ENCODE assay signal across 1 cellular context in the genomic region with DNA sequence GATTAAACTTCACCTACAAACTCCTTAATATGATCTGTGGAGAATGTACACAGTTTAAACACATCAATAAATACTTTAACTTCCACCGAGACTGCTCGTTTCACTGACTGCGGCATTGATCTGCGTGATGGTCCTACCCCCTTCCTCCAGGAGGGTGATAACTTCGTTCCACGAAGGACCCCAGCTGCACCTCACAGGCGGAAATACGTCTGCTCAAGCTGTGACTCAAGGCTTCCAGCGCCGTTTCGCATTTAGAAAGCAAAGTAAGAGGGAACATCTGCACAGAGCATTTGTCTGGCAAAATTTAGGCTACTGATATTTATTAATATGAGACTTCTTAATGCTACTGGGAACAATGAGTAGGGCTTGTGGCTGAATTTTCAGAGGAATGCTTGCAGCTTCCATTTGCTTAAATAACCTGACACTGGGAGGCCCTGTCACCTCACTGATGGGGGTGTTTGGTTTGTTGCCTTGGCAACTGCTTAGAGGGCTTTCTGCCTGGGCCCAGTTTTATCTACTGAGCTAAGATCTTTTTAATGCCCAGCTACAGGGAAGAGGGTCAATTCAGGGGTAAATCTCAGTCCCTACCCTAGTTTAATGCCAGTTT.
TF ChIP-seq lines count a peak whose summit lies in the region.

No MANE protein-coding gene starts in this region.

TF ChIP-seq in liver, 16 proteins besides CTCF, POLR2A, EP300 and RAD21:
- TF ChIP-seq, protein P1, sequence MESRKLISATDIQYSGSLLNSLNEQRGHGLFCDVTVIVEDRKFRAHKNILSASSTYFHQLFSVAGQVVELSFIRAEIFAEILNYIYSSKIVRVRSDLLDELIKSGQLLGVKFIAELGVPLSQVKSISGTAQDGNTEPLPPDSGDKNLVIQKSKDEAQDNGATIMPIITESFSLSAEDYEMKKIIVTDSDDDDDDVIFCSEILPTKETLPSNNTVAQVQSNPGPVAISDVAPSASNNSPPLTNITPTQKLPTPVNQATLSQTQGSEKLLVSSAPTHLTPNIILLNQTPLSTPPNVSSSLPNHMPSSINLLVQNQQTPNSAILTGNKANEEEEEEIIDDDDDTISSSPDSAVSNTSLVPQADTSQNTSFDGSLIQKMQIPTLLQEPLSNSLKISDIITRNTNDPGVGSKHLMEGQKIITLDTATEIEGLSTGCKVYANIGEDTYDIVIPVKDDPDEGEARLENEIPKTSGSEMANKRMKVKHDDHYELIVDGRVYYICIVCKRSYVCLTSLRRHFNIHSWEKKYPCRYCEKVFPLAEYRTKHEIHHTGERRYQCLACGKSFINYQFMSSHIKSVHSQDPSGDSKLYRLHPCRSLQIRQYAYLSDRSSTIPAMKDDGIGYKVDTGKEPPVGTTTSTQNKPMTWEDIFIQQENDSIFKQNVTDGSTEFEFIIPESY (IDR thresholded peaks at IDR 0.05) = no peak
- TF ChIP-seq HNF4G (IDR thresholded peaks at IDR 0.05) (no peak), GABPA (IDR thresholded peaks at IDR 0.05 in 1 of 2, conservative IDR thresholded peaks at IDR 0.05 in 1 of 2) (no peak), NR2F2 (IDR thresholded peaks at IDR 0.05) (no peak), RXRA (IDR thresholded peaks at IDR 0.05) (no peak), EGR1 (IDR thresholded peaks at IDR 0.05; ENCODE audit: low read depth in 2 of 2) (no peak), FOXA1 (IDR thresholded peaks at IDR 0.05) (no peak), TAF1 (conservative IDR thresholded peaks at IDR 0.05) (no peak), YY1 (IDR thresholded peaks at IDR 0.05) (no peak), JUND (IDR thresholded peaks at IDR 0.05) (no peak)
- TF ChIP-seq, protein P2, sequence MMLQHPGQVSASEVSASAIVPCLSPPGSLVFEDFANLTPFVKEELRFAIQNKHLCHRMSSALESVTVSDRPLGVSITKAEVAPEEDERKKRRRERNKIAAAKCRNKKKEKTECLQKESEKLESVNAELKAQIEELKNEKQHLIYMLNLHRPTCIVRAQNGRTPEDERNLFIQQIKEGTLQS (IDR thresholded peaks at IDR 0.05) = no peak
- TF ChIP-seq, protein P3, sequence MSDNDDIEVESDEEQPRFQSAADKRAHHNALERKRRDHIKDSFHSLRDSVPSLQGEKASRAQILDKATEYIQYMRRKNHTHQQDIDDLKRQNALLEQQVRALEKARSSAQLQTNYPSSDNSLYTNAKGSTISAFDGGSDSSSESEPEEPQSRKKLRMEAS (IDR thresholded peaks at IDR 0.05) = no peak
- TF ChIP-seq, protein P4, sequence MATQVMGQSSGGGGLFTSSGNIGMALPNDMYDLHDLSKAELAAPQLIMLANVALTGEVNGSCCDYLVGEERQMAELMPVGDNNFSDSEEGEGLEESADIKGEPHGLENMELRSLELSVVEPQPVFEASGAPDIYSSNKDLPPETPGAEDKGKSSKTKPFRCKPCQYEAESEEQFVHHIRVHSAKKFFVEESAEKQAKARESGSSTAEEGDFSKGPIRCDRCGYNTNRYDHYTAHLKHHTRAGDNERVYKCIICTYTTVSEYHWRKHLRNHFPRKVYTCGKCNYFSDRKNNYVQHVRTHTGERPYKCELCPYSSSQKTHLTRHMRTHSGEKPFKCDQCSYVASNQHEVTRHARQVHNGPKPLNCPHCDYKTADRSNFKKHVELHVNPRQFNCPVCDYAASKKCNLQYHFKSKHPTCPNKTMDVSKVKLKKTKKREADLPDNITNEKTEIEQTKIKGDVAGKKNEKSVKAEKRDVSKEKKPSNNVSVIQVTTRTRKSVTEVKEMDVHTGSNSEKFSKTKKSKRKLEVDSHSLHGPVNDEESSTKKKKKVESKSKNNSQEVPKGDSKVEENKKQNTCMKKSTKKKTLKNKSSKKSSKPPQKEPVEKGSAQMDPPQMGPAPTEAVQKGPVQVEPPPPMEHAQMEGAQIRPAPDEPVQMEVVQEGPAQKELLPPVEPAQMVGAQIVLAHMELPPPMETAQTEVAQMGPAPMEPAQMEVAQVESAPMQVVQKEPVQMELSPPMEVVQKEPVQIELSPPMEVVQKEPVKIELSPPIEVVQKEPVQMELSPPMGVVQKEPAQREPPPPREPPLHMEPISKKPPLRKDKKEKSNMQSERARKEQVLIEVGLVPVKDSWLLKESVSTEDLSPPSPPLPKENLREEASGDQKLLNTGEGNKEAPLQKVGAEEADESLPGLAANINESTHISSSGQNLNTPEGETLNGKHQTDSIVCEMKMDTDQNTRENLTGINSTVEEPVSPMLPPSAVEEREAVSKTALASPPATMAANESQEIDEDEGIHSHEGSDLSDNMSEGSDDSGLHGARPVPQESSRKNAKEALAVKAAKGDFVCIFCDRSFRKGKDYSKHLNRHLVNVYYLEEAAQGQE (IDR thresholded peaks at IDR 0.05) = no peak
TF ChIP-seq in liver: peak in this region for 0.
